8 cellular contexts compared by ENCODE assay signal in genomic region chr2:69742170-69742952, GRCh38. TPM values are rescaled to one million over a fixed set of nuclear protein-coding genes. Genes with fewer than 3 reads are reported as not detected.
DNase-seq lines count a peak whose midpoint lies in the region; ATAC-seq and TF ChIP-seq lines count a peak whose summit lies in the region.

No MANE protein-coding gene starts in this region.

- intact Hi-C loops in activated CD4-positive, alpha-beta T cell treated with anti-CD3 and anti-CD28 coated beads for 36 hours (cut with DNase I, micrococcal nuclease), result loop anchor here (2.0 to 10.0 kb wide), 3 partner anchors 32 to 402 kb away; no protein-coding TSS in a partner anchor
- intact Hi-C loops in heart left ventricle (cut with DNase I), result loop anchor here in 3 of 10 donors (5.0 to 10.0 kb wide), 2 partner anchors 52 to 75 kb away; no protein-coding TSS in a partner anchor

- TF ChIP-seq CTCF in WERI-Rb-1 (IDR thresholded peaks at IDR 0.05; ENCODE audit: low read depth, low read length) (no peak), heart left ventricle (IDR thresholded peaks at IDR 0.05) (no peak), retinal pigment epithelial cell (conservative IDR thresholded peaks at IDR 0.05; ENCODE audit: low read depth, low read length) (no peak)

- peaks cover 0 to 43% (median 10%) of the 10 kb centered on the region in 12 donors for H3K4me1 ChIP-seq in heart left ventricle

- H3K9me3 ChIP-seq in WERI-Rb-1 (ENCODE audit: severe bottlenecking) (no peaks in the 10 kb centered on the region), heart left ventricle (no peaks in the 10 kb centered on the region)

- POLR2A ChIA-PET in activated CD4-positive, alpha-beta T cell treated with anti-CD3 and anti-CD28 coated beads for 36 hours (lab: Charles Lee), result interaction anchor here (0.6 kb wide), 1 partner anchor 161 kb away, joined by 4 read pairs; no protein-coding TSS in a partner anchor

- CTCF ChIA-PET in activated CD4-positive, alpha-beta T cell treated with anti-CD3 and anti-CD28 coated beads for 36 hours (lab: Charles Lee), result interaction anchor here (0.7 to 5.0 kb wide), 9 partner anchors 14 to 245 kb away, joined by 3 to 43 read pairs (median 4); no protein-coding TSS in a partner anchor

- no peaks in the 10 kb centered on the region for H3K27me3 Mint-ChIP-seq in activated CD4-positive, alpha-beta T cell treated with anti-CD3 and anti-CD28 coated beads for 36 hours

- H3K4me1 Mint-ChIP-seq in activated CD4-positive, alpha-beta T cell treated with anti-CD3 and anti-CD28 coated beads for 36 hours, result peaks cover 11% of the 10 kb centered on the region

- H3K36me3 ChIP-seq in WERI-Rb-1 (no peaks in the 10 kb centered on the region), heart left ventricle (peaks cover 0 to 3% (median 0%) of the 10 kb centered on the region in 9 donors)

- H3K4me3 ChIP-seq in WERI-Rb-1 (ENCODE audit: low read depth, low read length) (peak overlapping the region; percentile 74), heart left ventricle (peak overlapping the region; percentile 70 to 98 (median 92)), retinal pigment epithelial cell (ENCODE audit: low read length) (peak overlapping the region; percentile 72)

- peak overlapping the region; percentile 78 for H3K4me3 Mint-ChIP-seq in activated CD4-positive, alpha-beta T cell treated with anti-CD3 and anti-CD28 coated beads for 36 hours

- H3K36me3 Mint-ChIP-seq in activated CD4-positive, alpha-beta T cell treated with anti-CD3 and anti-CD28 coated beads for 36 hours (ENCODE audit: low read depth), result no peaks in the 10 kb centered on the region

- no peak for DNase-seq in activated CD4-positive, alpha-beta T cell treated with anti-CD3 and anti-CD28 coated beads for 36 hours
- no peak for DNase-seq in activated CD4-positive, alpha-beta T cell treated with anti-CD3 and anti-CD28 coated beads, Interleukin-2, amount 50 U/mL, for 1 hour
- DNase-seq in WERI-Rb-1 (no peak), heart left ventricle (no peak), retinal pigment epithelial cell (ENCODE audit: low read depth) (no peak), NCI-H774 (lab: John Stamatoyannopoulos, UW) (no peak)
- DNase-seq in activated CD8-positive, alpha-beta memory T cell treated with anti-CD3 and anti-CD28 coated beads, Interleukin-2, amount 50 U/mL, for 48 hours, result no peak

- H3K27ac ChIP-seq in WERI-Rb-1 (peak overlapping the region; percentile 80), heart left ventricle (peak overlapping the region; percentile 81 to 95 (median 90))

- ATAC-seq in activated CD4-positive, alpha-beta T cell treated with anti-CD3 and anti-CD28 coated beads for 36 hours, result peak; percentile 20
- ATAC-seq in HG03103 (IDR thresholded peaks at IDR 0.05; ENCODE audit: low read depth, unreplicated experiment), result peak; percentile 19
- peak; percentile 11 to 41 (median 32) for ATAC-seq in heart left ventricle

- no peaks in the 10 kb centered on the region for H3K27me3 ChIP-seq in WERI-Rb-1 (ENCODE audit: insufficient read depth, low read depth, severe bottlenecking)
- no peaks in the 10 kb centered on the region for H3K27me3 ChIP-seq in heart left ventricle

- H3K9me3 Mint-ChIP-seq in activated CD4-positive, alpha-beta T cell treated with anti-CD3 and anti-CD28 coated beads for 36 hours (ENCODE audit: low read depth), result no peaks in the 10 kb centered on the region

- 9 to 31% (median 16%) methylated on average over 15 to 41 of the region's 41 CpGs for WGBS in heart left ventricle, 4 donors

- no peak for TF ChIP-seq POLR2A in heart left ventricle (IDR thresholded peaks at IDR 0.05)

- H3K27ac Mint-ChIP-seq in activated CD4-positive, alpha-beta T cell treated with anti-CD3 and anti-CD28 coated beads for 36 hours, result peak overlapping the region; percentile 43

RNA-seq across cellular contexts. Expression of gene ANXA4, which starts 0.4 kb away (rescaled TPM):
- 10 to 100 TPM; 24.8 to 30.7 TPM for total RNA-seq in activated CD4-positive, alpha-beta T cell treated with anti-CD3 and anti-CD28 coated beads for 36 hours
- 10 to 100 TPM in 8 of 9 donors, 1 to 10 TPM in 1; 7.3 to 73.5 (median 22.2) TPM for total RNA-seq in heart left ventricle
- polyA plus RNA-seq in heart left ventricle, result 10 to 100 TPM; 10.3 to 16.5 TPM
